8 cellular contexts compared by ENCODE assay signal in the genomic region with DNA sequence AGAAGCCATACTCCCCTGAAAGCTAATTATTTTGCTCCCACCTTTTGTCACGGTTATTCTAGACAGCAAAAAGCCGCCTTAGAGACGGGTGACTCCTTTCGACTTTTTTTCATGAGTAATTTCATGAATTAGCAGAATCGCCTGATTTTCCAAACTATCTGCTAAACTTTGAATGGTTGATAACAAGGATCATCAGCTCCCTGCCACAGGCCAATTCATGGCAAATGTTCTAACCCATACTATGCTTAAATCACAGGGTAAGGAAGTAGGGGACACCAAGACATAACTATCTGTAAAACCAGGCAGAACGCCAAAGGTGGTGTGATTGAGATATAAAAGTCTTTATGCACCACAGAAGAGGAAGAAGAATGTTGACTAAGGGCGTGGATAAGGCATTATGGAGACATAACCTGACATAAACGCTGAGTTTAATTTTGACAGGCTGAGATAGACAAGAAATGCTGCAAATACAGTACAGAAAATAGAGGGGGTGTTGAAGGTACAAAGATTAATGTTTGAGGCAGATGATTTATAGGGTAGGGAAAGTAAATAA. TPM values are rescaled to one million over a fixed set of nuclear protein-coding genes. Genes with fewer than 3 reads are reported as not detected.
DNase-seq lines count a peak whose midpoint lies in the region; ATAC-seq and TF ChIP-seq lines count a peak whose summit lies in the region.

No MANE protein-coding gene starts in this region.

- H3K27me3 ChIP-seq in Panc1 (ENCODE audit: control insufficient read depth, insufficient read depth, low read length) (no peaks in the 10 kb centered on the region), neuron (ENCODE audit: insufficient read depth, low read length) (no peaks in the 10 kb centered on the region)

- in situ Hi-C loops in Panc1 (cut with HindIII; ENCODE audit: low pct_unique_long_range_greater_than_20kb, low sequenced_read_pairs): no loop called here

- no peak for DNase-seq in activated T-cell treated with anti-CD3 and anti-CD28 coated beads, Interleukin-2, amount 50 U/mL, for 4 hours
- DNase-seq in activated T-cell treated with anti-CD3 and anti-CD28 coated beads for 4 hours (no peak), Panc1 (ENCODE audit: low read depth, low spot score) (no peak)
- DNase-seq in effector memory CD8-positive, alpha-beta T cell: no peak
- DNase-seq in effector CD4-positive, alpha-beta T cell: no peak
- DNase-seq in stimulated activated CD4-positive, alpha-beta T cell treated with anti-CD3 and anti-CD28 coated beads, Interleukin-12 subunit alpha, Interleukin-12 subunit beta, amount 100 ng/mL, for 4 hours: no peak
- no peak for DNase-seq in stimulated activated CD4-positive, alpha-beta T cell treated with anti-CD3 and anti-CD28 coated beads, Interleukin-4, amount 100 ng/mL, for 24 hours

- no peak for TF ChIP-seq CTCF in Panc1 (IDR thresholded peaks at IDR 0.05)

- H3K9me3 ChIP-seq in Panc1 (ENCODE audit: control insufficient read depth, insufficient read depth, low read depth, low read length) (no peaks in the 10 kb centered on the region), neuron (ENCODE audit: low read length) (no peaks in the 10 kb centered on the region)

- H3K9me3 Mint-ChIP-seq in activated T-cell treated with anti-CD3 and anti-CD28 coated beads, Interleukin-2, amount 50 U/mL, for 4 hours: no peaks in the 10 kb centered on the region
- H3K9me3 Mint-ChIP-seq in effector memory CD8-positive, alpha-beta T cell: no peaks in the 10 kb centered on the region

- intact Hi-C loops in Panc1 (cut with micrococcal nuclease; ENCODE audit: unreplicated experiment): no loop called here

- H3K4me1 Mint-ChIP-seq in activated T-cell treated with anti-CD3 and anti-CD28 coated beads, Interleukin-2, amount 50 U/mL, for 4 hours (ENCODE audit: low read depth): peaks cover 9% of the 10 kb centered on the region
- peaks cover 11 to 12% of the 10 kb centered on the region in 2 donors for H3K4me1 Mint-ChIP-seq in effector memory CD8-positive, alpha-beta T cell (ENCODE audit: low read depth in 2 of 2)

- H3K27me3 Mint-ChIP-seq in activated T-cell treated with anti-CD3 and anti-CD28 coated beads, Interleukin-2, amount 50 U/mL, for 4 hours (ENCODE audit: low read depth): peaks cover 26% of the 10 kb centered on the region
- peaks cover 19 to 25% of the 10 kb centered on the region in 2 donors for H3K27me3 Mint-ChIP-seq in effector memory CD8-positive, alpha-beta T cell

- no TSS peak for BruUV-seq in Panc1 (replicated peaks; lab: Mats Ljungman, UMichigan)

- no peaks in the 10 kb centered on the region for H3K36me3 Mint-ChIP-seq in activated T-cell treated with anti-CD3 and anti-CD28 coated beads, Interleukin-2, amount 50 U/mL, for 4 hours (ENCODE audit: insufficient read depth)
- peaks cover 13% of the 10 kb centered on the region for H3K36me3 Mint-ChIP-seq in effector memory CD8-positive, alpha-beta T cell (ENCODE audit: insufficient read depth)

- no peak overlapping the region for H3K27ac Mint-ChIP-seq in effector memory CD8-positive, alpha-beta T cell

- H3K36me3 ChIP-seq in Panc1 (ENCODE audit: control insufficient read depth, insufficient read depth, low read length) (no peaks in the 10 kb centered on the region; the same call in none of the 2 replicates), neuron (ENCODE audit: insufficient read depth, low read length) (no peaks in the 10 kb centered on the region)

- H3K4me1 ChIP-seq in Panc1 (ENCODE audit: control insufficient read depth, insufficient read depth, low read length) (peaks cover 22% of the 10 kb centered on the region), neuron (ENCODE audit: insufficient read depth, low read length) (peaks cover 16% of the 10 kb centered on the region)

- H3K27ac ChIP-seq in Panc1 (ENCODE audit: low read length): peak overlapping the region; percentile 93

- CTCF ChIA-PET in Panc1 (lab: Charles Lee): interaction anchor here (1.0 to 1.3 kb wide), 2 partner anchors 27 to 87 kb away, joined by 3 to 7 read pairs; no protein-coding TSS in a partner anchor

- H3K4me3 Mint-ChIP-seq in activated T-cell treated with anti-CD3 and anti-CD28 coated beads, Interleukin-2, amount 50 U/mL, for 4 hours: peak overlapping the region; percentile 80
- H3K4me3 Mint-ChIP-seq in effector memory CD8-positive, alpha-beta T cell: peak overlapping the region; percentile 87 to 89

- peak overlapping the region; percentile 83 to 98 for H3K4me3 ChIP-seq in Panc1 (ENCODE audit: low read depth in 2 of 2, low read length in 2 of 2)
- H3K4me3 ChIP-seq in neuron (ENCODE audit: low read length): peak overlapping the region; percentile 92

- POLR2A ChIA-PET in Panc1 (lab: Charles Lee): interaction anchor here (0.6 kb wide), 1 partner anchor 13 kb away, joined by 3 read pairs; no protein-coding TSS in a partner anchor

- ATAC-seq in activated T-cell treated with anti-CD3 and anti-CD28 coated beads, Interleukin-2, amount 50 U/mL, for 4 hours: no peak
- ATAC-seq in Panc1: no peak
- no peak for ATAC-seq in effector memory CD8-positive, alpha-beta T cell (replicated peaks)

- H2AFZ ChIP-seq in neuron (ENCODE audit: low read depth, low read length): peak overlapping the region; percentile 93

RNA-seq across cellular contexts. Expression of a gene that starts 0.9 kb away (rescaled TPM):
- 1 to 10 TPM; 3.0 to 5.8 (median 4.6) TPM for total RNA-seq in activated T-cell treated with anti-CD3 and anti-CD28 coated beads, Interleukin-2, amount 50 U/mL, for 4 hours
- total RNA-seq in Panc1 (2021; ENCODE audit: unreplicated experiment): 37.3 TPM
- 26.9 TPM for polyA plus RNA-seq in Panc1 (2012; ENCODE audit: insufficient read length)

RNA-seq across cellular contexts. Expression of a gene that starts 57.8 kb away (rescaled TPM):
- not detected for total RNA-seq in activated T-cell treated with anti-CD3 and anti-CD28 coated beads, Interleukin-2, amount 50 U/mL, for 4 hours
- total RNA-seq in Panc1 (2021; ENCODE audit: unreplicated experiment): 0.62 TPM
- polyA plus RNA-seq in Panc1 (2012; ENCODE audit: insufficient read length): 0.38 TPM
